Comparison of ENCODE assay signal across 25 cellular contexts in the genomic region with DNA sequence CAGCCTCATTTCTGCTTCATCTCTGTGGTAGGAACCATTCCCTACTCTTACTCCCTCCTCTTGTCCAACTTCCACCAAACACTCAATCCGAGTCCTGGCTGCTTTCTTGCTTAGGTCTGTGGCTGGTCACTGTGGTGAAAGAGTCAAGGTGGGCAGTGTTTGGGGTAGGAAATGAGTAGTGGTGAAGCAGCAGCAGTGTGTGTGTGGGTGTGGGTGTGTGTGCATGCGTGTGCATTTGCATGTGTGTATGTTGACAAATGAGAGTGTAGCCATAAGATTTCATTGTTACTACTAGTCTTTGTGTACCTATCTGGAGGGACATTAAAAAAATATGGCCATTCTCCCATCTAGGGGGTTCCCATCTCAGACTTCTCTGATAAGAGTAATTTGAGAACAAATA.
A peak's percentile ranks its signal among the peaks of the same experiment; 100 is the strongest.
DNase-seq lines count a peak whose midpoint lies in the region; ATAC-seq, FAIRE-seq and TF ChIP-seq lines count a peak whose summit lies in the region.
"Had no signal": no experiment of that assay in that cellular context is flagged by ENCODE, and none has a peak within 500 bp of the region (broad histone marks: within the 10 kb centered on the region; RNA-seq: fewer than 3 reads in every experiment).

No MANE protein-coding gene starts in this region.

- FAIRE-seq in GM12891 (lab: Jason Lieb, UNC), result peak; percentile 61
- FAIRE-seq: A549, D721Med, GM19239 had no signal

- H3K27ac Mint-ChIP-seq in endodermal cell, result no peak overlapping the region
- H3K27ac Mint-ChIP-seq in activated CD4-positive, alpha-beta T cell treated with anti-CD3 and anti-CD28 coated beads, Interleukin-2, amount 10 ng/mL, durations not matched to agents 24 days and 14 days, result no peak overlapping the region
- H3K27ac Mint-ChIP-seq: CD14-positive monocyte; CD4-positive, alpha-beta T cell; CD8-positive, alpha-beta memory T cell; GM23338; H9; HFFc6 had no signal

- H4K12ac ChIP-seq in trophoblast cell (ENCODE audit: low read depth, low read length), result no peak overlapping the region

- H3K18ac ChIP-seq in trophoblast cell (ENCODE audit: low read length), result no peak overlapping the region

- no peak for TF ChIP-seq CTCF in endodermal cell (conservative IDR thresholded peaks at IDR 0.05)

- WGBS in endodermal cell (ENCODE audit: insufficient coverage in 1 of 2, insufficient read length in 1 of 2), 2 experiments, result 95% methylated on average over 2 of the region's 2 CpGs; no CpG with 5 or more reads in 1 of the 2 experiments
- WGBS in trophoblast cell (ENCODE audit: extremely low coverage, insufficient coverage, insufficient read length), result no CpG with 5 or more reads among the region's 2 CpGs

- intact Hi-C loops in activated CD4-positive, alpha-beta T cell treated with anti-CD3 and anti-CD28 coated beads, Interleukin-2, amount 10 ng/mL, durations not matched to agents 24 days and 14 days (cut with micrococcal nuclease), result no loop called here

- H3K36me3 ChIP-seq in endodermal cell (ENCODE audit: control insufficient read depth, insufficient read depth, low read length), result no peaks in the 10 kb centered on the region
- peaks cover 32 to 71% of the 10 kb centered on the region in 2 experiments for H3K36me3 ChIP-seq in trophoblast cell (ENCODE audit: control insufficient read depth in 1 of 2, insufficient read depth in 2 of 2, low read length in 2 of 2)
- H3K36me3 ChIP-seq: BLaER1 treated with 17β-estradiol and CSF1 and Interleukin-3, amounts not matched to agents 10 nM and 100 nM had no signal

- H3K9ac ChIP-seq in endodermal cell (ENCODE audit: extremely low read depth, low read length, poor library complexity, severe bottlenecking) (no peak overlapping the region), trophoblast cell (ENCODE audit: low read length) (no peak overlapping the region)
- H3K9ac ChIP-seq: BLaER1 treated with 17β-estradiol and CSF1 and Interleukin-3, amounts not matched to agents 10 nM and 100 nM had no signal

- H3K4me1 ChIP-seq in endodermal cell (ENCODE audit: control insufficient read depth, insufficient read depth, low read length), result peaks cover 2% of the 10 kb centered on the region
- H3K4me1 ChIP-seq in trophoblast cell (ENCODE audit: control insufficient read depth in 1 of 2, insufficient read depth in 2 of 2, low read length in 2 of 2), result no peaks in the 10 kb centered on the region
- H3K4me1 ChIP-seq: A549; BLaER1 treated with 17β-estradiol and CSF1 and Interleukin-3, amounts not matched to agents 10 nM and 100 nM had no signal

- H3K27ac ChIP-seq in endodermal cell (ENCODE audit: low read depth, low read length), result no peak overlapping the region
- no peak overlapping the region for H3K27ac ChIP-seq in trophoblast cell (ENCODE audit: low read depth, low read length)
- H3K27ac ChIP-seq: A549; BLaER1 treated with 17β-estradiol and CSF1 and Interleukin-3, amounts not matched to agents 10 nM and 100 nM had no signal

- no peak overlapping the region for H3K4ac ChIP-seq in trophoblast cell (ENCODE audit: low read depth, low read length)

- H3K4me1 Mint-ChIP-seq in endodermal cell, result peaks cover 25% of the 10 kb centered on the region
- H3K4me1 Mint-ChIP-seq in activated CD4-positive, alpha-beta T cell treated with anti-CD3 and anti-CD28 coated beads, Interleukin-2, amount 10 ng/mL, durations not matched to agents 24 days and 14 days, result no peaks in the 10 kb centered on the region
- H3K4me1 Mint-ChIP-seq: CD14-positive monocyte; CD8-positive, alpha-beta memory T cell; GM23338; H9 had no signal

- H3K27me3 ChIP-seq in endodermal cell (ENCODE audit: control insufficient read depth, insufficient read depth, low read length, poor library complexity, severe bottlenecking), result no peaks in the 10 kb centered on the region
- H3K27me3 ChIP-seq in trophoblast cell (ENCODE audit: insufficient read depth, low read length), result no peaks in the 10 kb centered on the region
- H3K27me3 ChIP-seq: BE2C; BLaER1 treated with 17β-estradiol and CSF1 and Interleukin-3, amounts not matched to agents 10 nM and 100 nM had no signal

- no peak overlapping the region for H2AFZ ChIP-seq in trophoblast cell (ENCODE audit: insufficient read depth, low read length, poor library complexity)
- H2AFZ ChIP-seq: GM23338 had no signal

- H2BK120ac ChIP-seq in trophoblast cell (ENCODE audit: insufficient read depth, low read length, poor library complexity), result no peak overlapping the region

- H2BK5ac ChIP-seq in trophoblast cell (ENCODE audit: low read depth, low read length, poor library complexity), result no peak overlapping the region

- no peak for TF ChIP-seq POLR2A in GM12891 (IDR thresholded peaks at IDR 0.05; ENCODE audit: low read depth, low read length)

- H3K9me3 ChIP-seq in endodermal cell (ENCODE audit: control insufficient read depth, low read length) (no peaks in the 10 kb centered on the region), trophoblast cell (ENCODE audit: insufficient read depth, low read depth, low read length) (peaks cover 4% of the 10 kb centered on the region)
- H3K9me3 ChIP-seq: A549; BE2C; BLaER1 treated with 17β-estradiol and CSF1 and Interleukin-3, amounts not matched to agents 10 nM and 100 nM had no signal

- H4K8ac ChIP-seq in trophoblast cell (ENCODE audit: low read depth, low read length), result no peak overlapping the region

- no peaks in the 10 kb centered on the region for H3K79me2 ChIP-seq in trophoblast cell (ENCODE audit: control insufficient read depth, insufficient read depth, low read length, poor library complexity)

- no peak overlapping the region for H3K4me2 ChIP-seq in trophoblast cell (ENCODE audit: low read length)
- H3K4me2 ChIP-seq: A549; BLaER1 treated with 17β-estradiol and CSF1 and Interleukin-3, amounts not matched to agents 10 nM and 100 nM; GM23338 had no signal

- DNase-seq in GM12891 (ENCODE audit: insufficient read length, low spot score), result no peak
- peak; percentile 17 for DNase-seq in endodermal cell
- DNase-seq in trophoblast cell, result no peak
- no peak for DNase-seq in T1000 (lab: John Stamatoyannopoulos, UW)
- no peak for DNase-seq in activated CD4-positive, alpha-beta T cell treated with anti-CD3 and anti-CD28 coated beads, Interleukin-2, amount 10 ng/mL, durations not matched to agents 24 days and 14 days
- DNase-seq: 8988T; ACHN; AML-193; BE2C; CD4-positive, alpha-beta T cell; CD8-positive, alpha-beta memory T cell; DMS 273 treated with DMSO at 0.1 percent for 48 hours; DMS79; EL; GDM1; H9; HFFc6 had no signal

- no peak overlapping the region for H2AK5ac ChIP-seq in trophoblast cell (ENCODE audit: low read length)

- H3K79me1 ChIP-seq in trophoblast cell (ENCODE audit: low read length), result no peaks in the 10 kb centered on the region

- no peak overlapping the region for H2BK12ac ChIP-seq in trophoblast cell (ENCODE audit: low read length)

- H3K23ac ChIP-seq in trophoblast cell (ENCODE audit: low read length), result peak overlapping the region; percentile 60

- no peak overlapping the region for H3K4me3 Mint-ChIP-seq in endodermal cell
- no peak overlapping the region for H3K4me3 Mint-ChIP-seq in activated CD4-positive, alpha-beta T cell treated with anti-CD3 and anti-CD28 coated beads, Interleukin-2, amount 10 ng/mL, durations not matched to agents 24 days and 14 days
- H3K4me3 Mint-ChIP-seq: CD14-positive monocyte; CD4-positive, alpha-beta T cell; CD8-positive, alpha-beta memory T cell; GM23338; H9; HFFc6 had no signal

- no peaks in the 10 kb centered on the region for H3K9me3 Mint-ChIP-seq in endodermal cell
- no peaks in the 10 kb centered on the region for H3K9me3 Mint-ChIP-seq in activated CD4-positive, alpha-beta T cell treated with anti-CD3 and anti-CD28 coated beads, Interleukin-2, amount 10 ng/mL, durations not matched to agents 24 days and 14 days
- H3K9me3 Mint-ChIP-seq: CD4-positive, alpha-beta T cell; CD8-positive, alpha-beta memory T cell; GM23338; H9; HFFc6 had no signal

- H4K91ac ChIP-seq in trophoblast cell (ENCODE audit: low read depth, low read length), result no peak overlapping the region

- H3K14ac ChIP-seq in trophoblast cell (ENCODE audit: low read length), result no peak overlapping the region

- H3K36me3 Mint-ChIP-seq in endodermal cell (ENCODE audit: low read depth), result peaks cover 19% of the 10 kb centered on the region
- no peaks in the 10 kb centered on the region for H3K36me3 Mint-ChIP-seq in activated CD4-positive, alpha-beta T cell treated with anti-CD3 and anti-CD28 coated beads, Interleukin-2, amount 10 ng/mL, durations not matched to agents 24 days and 14 days (ENCODE audit: low read depth)
- H3K36me3 Mint-ChIP-seq: CD14-positive monocyte had no signal

- no peak for ATAC-seq in GM21360 (IDR thresholded peaks at IDR 0.05; ENCODE audit: unreplicated experiment)
- ATAC-seq: A549, GM23338, HCT116 had no signal

- H3K4me3 ChIP-seq in endodermal cell (ENCODE audit: low read length) (no peak overlapping the region), trophoblast cell (ENCODE audit: low read depth, low read length) (peak overlapping the region; percentile 54)
- H3K4me3 ChIP-seq: A549; BLaER1 treated with 17β-estradiol and CSF1 and Interleukin-3, amounts not matched to agents 10 nM and 100 nM; GM23338 had no signal

- no peaks in the 10 kb centered on the region for H3K27me3 Mint-ChIP-seq in endodermal cell (ENCODE audit: insufficient read depth)
- peaks cover 6% of the 10 kb centered on the region for H3K27me3 Mint-ChIP-seq in activated CD4-positive, alpha-beta T cell treated with anti-CD3 and anti-CD28 coated beads, Interleukin-2, amount 10 ng/mL, durations not matched to agents 24 days and 14 days
- H3K27me3 Mint-ChIP-seq: CD4-positive, alpha-beta T cell had no signal

TF ChIP-seq in GM12891, 5 proteins besides CTCF, POLR2A, EP300 and RAD21:
- TF ChIP-seq PAX5 (IDR thresholded peaks at IDR 0.05; ENCODE audit: insufficient read depth, low read length, severe bottlenecking), result no peak
- peak; percentile 80; the same call in 1 of the 2 replicates for TF ChIP-seq POU2F2 (IDR thresholded peaks at IDR 0.05; ENCODE audit: low read depth, low read length)
- TF ChIP-seq POLR2AphosphoS5 (IDR thresholded peaks at IDR 0.05; ENCODE audit: low read depth, low read length), result no peak
